ENCODE assay signal across 13 cellular contexts in genomic region chr13:108268713-108269112, GRCh38. TPM values are rescaled to one million over a fixed set of nuclear protein-coding genes. Genes with fewer than 3 reads are reported as not detected.
DNase-seq lines count a peak whose midpoint lies in the region; ATAC-seq and TF ChIP-seq lines count a peak whose summit lies in the region.
"Had no signal": no experiment of that assay in that cellular context is flagged by ENCODE, and none has a peak within 500 bp of the region (broad histone marks: within the 10 kb centered on the region; RNA-seq: fewer than 3 reads in every experiment).

No MANE protein-coding gene starts in this region.

- intact Hi-C loops in sciatic nerve (cut with DNase I) (no loop called here), mucosa of descending colon (cut with DNase I, micrococcal nuclease) (no loop called here)

- no peaks in the 10 kb centered on the region for H3K9me3 ChIP-seq in mucosa of descending colon
- H3K9me3 ChIP-seq: prostate gland had no signal

- H3K27ac Mint-ChIP-seq in activated T-helper 17 cell treated with anti-CD3 and anti-CD28 coated beads, Interleukin-2, amount 50 U/mL, for 72 hours: peak overlapping the region; percentile 89
- no peak overlapping the region for H3K27ac Mint-ChIP-seq in progenitor cell of endocrine pancreas

- no peaks in the 10 kb centered on the region for H3K4me1 ChIP-seq in mucosa of descending colon (ENCODE audit: low read depth)
- H3K4me1 ChIP-seq: prostate gland had no signal

- no peaks in the 10 kb centered on the region for H3K36me3 ChIP-seq in mucosa of descending colon (ENCODE audit: low read depth)
- H3K36me3 ChIP-seq: prostate gland had no signal

- ATAC-seq in HG02759 (IDR thresholded peaks at IDR 0.05; ENCODE audit: unreplicated experiment) (peak; percentile 23), sciatic nerve (peak; percentile 7), mucosa of descending colon (no peak)
- ATAC-seq in activated T-helper 17 cell treated with anti-CD3 and anti-CD28 coated beads, Interleukin-2, amount 50 U/mL, for 72 hours (replicated peaks): peak; percentile 37
- ATAC-seq: PC-3 had no signal

- TF ChIP-seq CTCF in progenitor cell of endocrine pancreas (IDR thresholded peaks at IDR 0.05; ENCODE audit: unreplicated experiment): no peak
- no peak for TF ChIP-seq CTCF in mucosa of descending colon (IDR thresholded peaks at IDR 0.05)

- no peaks in the 10 kb centered on the region for H3K36me3 Mint-ChIP-seq in activated T-helper 17 cell treated with anti-CD3 and anti-CD28 coated beads, Interleukin-2, amount 50 U/mL, for 72 hours (ENCODE audit: low read depth)
- H3K36me3 Mint-ChIP-seq in progenitor cell of endocrine pancreas (ENCODE audit: insufficient read depth): peaks cover 8% of the 10 kb centered on the region

- H3K4me1 Mint-ChIP-seq in activated T-helper 17 cell treated with anti-CD3 and anti-CD28 coated beads, Interleukin-2, amount 50 U/mL, for 72 hours: peaks cover 13% of the 10 kb centered on the region
- peaks cover 19% of the 10 kb centered on the region for H3K4me1 Mint-ChIP-seq in progenitor cell of endocrine pancreas (ENCODE audit: low read depth)

- no peak overlapping the region for H3K4me3 Mint-ChIP-seq in activated T-helper 17 cell treated with anti-CD3 and anti-CD28 coated beads, Interleukin-2, amount 50 U/mL, for 72 hours
- no peak overlapping the region for H3K4me3 Mint-ChIP-seq in progenitor cell of endocrine pancreas (ENCODE audit: low read depth)

- DNase-seq in DMS53 (lab: John Stamatoyannopoulos, UW) (peak; percentile 6), DMS53 treated with DMSO at 0.1 percent for 48 hours (lab: John Stamatoyannopoulos, UW; ENCODE audit: unreplicated experiment) (no peak), sciatic nerve (ENCODE audit: low spot score) (no peak), NCI-H2081 treated with DMSO at 0.1 percent for 48 hours (lab: John Stamatoyannopoulos, UW) (no peak), progenitor cell of endocrine pancreas (ENCODE audit: low spot score, unreplicated experiment) (no peak), mucosa of descending colon (no peak)
- DNase-seq: activated effector memory CD4-positive, alpha-beta T cell treated with Interleukin-2 at 50 U/mL for 16 hours; cortex of kidney; DMS79 treated with DMSO at 0.1 percent for 48 hours; PC-3 had no signal

- H3K27me3 Mint-ChIP-seq in activated T-helper 17 cell treated with anti-CD3 and anti-CD28 coated beads, Interleukin-2, amount 50 U/mL, for 72 hours: no peaks in the 10 kb centered on the region
- H3K27me3 Mint-ChIP-seq in progenitor cell of endocrine pancreas: no peaks in the 10 kb centered on the region

- H3K9me3 Mint-ChIP-seq in activated T-helper 17 cell treated with anti-CD3 and anti-CD28 coated beads, Interleukin-2, amount 50 U/mL, for 72 hours: no peaks in the 10 kb centered on the region
- peaks cover 3% of the 10 kb centered on the region for H3K9me3 Mint-ChIP-seq in progenitor cell of endocrine pancreas (ENCODE audit: low read depth)

- no peak overlapping the region for H3K4me3 ChIP-seq in mucosa of descending colon

RNA-seq across cellular contexts. Expression of gene TNFSF13B, which starts 0.8 kb away (rescaled TPM):
- 1 to 10 TPM; 3.6 to 4.4 TPM for total RNA-seq in activated T-helper 17 cell treated with anti-CD3 and anti-CD28 coated beads, Interleukin-2, amount 50 U/mL, for 72 hours
- total RNA-seq in sciatic nerve (12.3 TPM), progenitor cell of endocrine pancreas (3.1 and 3.3 TPM in 2 replicates), mucosa of descending colon (1 to 10 TPM; 2.0 to 5.6 (median 3.5) TPM)
- total RNA-seq: PC-3 had no signal

RNA-seq across cellular contexts. Expression of gene ABHD13, which starts 50.5 kb away (rescaled TPM):
- 1 to 10 TPM; 3.7 to 4.3 TPM for total RNA-seq in activated T-helper 17 cell treated with anti-CD3 and anti-CD28 coated beads, Interleukin-2, amount 50 U/mL, for 72 hours
- total RNA-seq in sciatic nerve (10.7 TPM), progenitor cell of endocrine pancreas (20.7 and 20.9 TPM in 2 replicates), mucosa of descending colon (10 to 100 TPM in 1 of 3 donors, 1 to 10 TPM in 2; 8.4 to 10.3 (median 9.4) TPM)

RNA-seq across cellular contexts. Expression of gene LIG4, which starts 53.4 kb away (rescaled TPM):
- total RNA-seq in activated T-helper 17 cell treated with anti-CD3 and anti-CD28 coated beads, Interleukin-2, amount 50 U/mL, for 72 hours: 1 to 10 TPM; 5.1 to 7.5 TPM
- total RNA-seq in sciatic nerve (8.5 TPM), progenitor cell of endocrine pancreas (18.1 and 18.6 TPM in 2 replicates), mucosa of descending colon (10 to 100 TPM; 10.4 to 11.7 (median 10.8) TPM)
